17 cellular contexts compared by ENCODE assay signal in genomic region chr22:44491666-44492405, GRCh38.
"Had no signal": no experiment of that assay in that cellular context is flagged by ENCODE, and none has a peak within 500 bp of the region (broad histone marks: within the 10 kb centered on the region; RNA-seq: fewer than 3 reads in every experiment).

No MANE protein-coding gene starts in this region.

- H3K4me3 Mint-ChIP-seq: activated CD4-positive, alpha-beta memory T cell treated with anti-CD3 and anti-CD28 coated beads, Interleukin-2, amount 10 ng/mL, durations not matched to agents 7 days and 5 days; activated T-cell treated with anti-CD3 and anti-CD28 coated beads, Interleukin-2, amount 50 U/mL, for 72 hours; naive B cell had no signal

- H3K4me2 ChIP-seq: SK-N-SH had no signal

- ATAC-seq: activated T-cell treated with anti-CD3 and anti-CD28 coated beads, Interleukin-2, amount 50 U/mL, for 72 hours; left lobe of liver; right lobe of liver had no signal

- FAIRE-seq: frontal cortex had no signal

- H3K4me3 ChIP-seq: right lobe of liver, stomach had no signal

- H3K27ac ChIP-seq: right lobe of liver, stomach, VCaP had no signal

- H3K27ac Mint-ChIP-seq: activated CD4-positive, alpha-beta memory T cell treated with anti-CD3 and anti-CD28 coated beads, Interleukin-2, amount 10 ng/mL, durations not matched to agents 7 days and 5 days; activated T-cell treated with anti-CD3 and anti-CD28 coated beads, Interleukin-2, amount 50 U/mL, for 72 hours had no signal

- H3K9me3 Mint-ChIP-seq: activated T-cell treated with anti-CD3 and anti-CD28 coated beads, Interleukin-2, amount 50 U/mL, for 72 hours; naive B cell had no signal

- H3K36me3 ChIP-seq: right lobe of liver had no signal

- H3K27me3 Mint-ChIP-seq: activated CD4-positive, alpha-beta memory T cell treated with anti-CD3 and anti-CD28 coated beads, Interleukin-2, amount 10 ng/mL, durations not matched to agents 7 days and 5 days; naive B cell had no signal

- H3K27me3 ChIP-seq: right lobe of liver, stomach had no signal

- DNase-seq: activated CD4-positive, alpha-beta memory T cell treated with anti-CD3 and anti-CD28 coated beads, Interleukin-2, amount 10 ng/mL, durations not matched to agents 7 days and 5 days; activated gamma-delta T cell; activated T-cell treated with anti-CD3 and anti-CD28 coated beads, Interleukin-2, amount 50 U/mL, for 72 hours; aorta; cerebellar nuclear complex; dermis blood vessel endothelial cell; head of caudate nucleus; mammary epithelial cell; naive B cell; nucleus accumbens; right lobe of liver; SK-N-SH; stomach; T-helper 1 cell had no signal

- H3K9ac ChIP-seq: SK-N-SH had no signal

- H3K9me3 ChIP-seq: right lobe of liver, SK-N-SH, stomach had no signal
